8 cellular contexts compared by ENCODE assay signal in genomic region chr15:101652098-101652782, GRCh38. TPM values are rescaled to one million over a fixed set of nuclear protein-coding genes. Genes with fewer than 3 reads are reported as not detected.
A peak's percentile ranks its signal among the peaks of the same experiment; 100 is the strongest.
DNase-seq lines count a peak whose midpoint lies in the region; ATAC-seq and TF ChIP-seq lines count a peak whose summit lies in the region.

TSS of gene TM2D3 (minus strand) at chr15:101652381. CDS start at chr15:101652361, 20 bp downstream.

- peak within 1 kb of the TSS; percentile 74 to 98 (median 90) for H3K4me3 ChIP-seq in breast epithelium

- ATAC-seq in GM18867 (IDR thresholded peaks at IDR 0.05; ENCODE audit: unreplicated experiment) (peak; percentile 88), HG03103 (IDR thresholded peaks at IDR 0.05; ENCODE audit: low read depth, unreplicated experiment) (peak; percentile 83)

- no peaks in the 10 kb centered on the region for H3K9me3 ChIP-seq in breast epithelium

- peak within 1 kb of the TSS; percentile 96 for H3K27ac ChIP-seq in VCaP
- peak within 1 kb of the TSS; percentile 97 to 98 for H3K27ac ChIP-seq in breast epithelium

- H3K36me3 ChIP-seq in breast epithelium, result no peaks in the 10 kb centered on the region

- in situ Hi-C loops in ACHN (cut with HindIII; ENCODE audit: low pct_ligation_motif_present, low pct_unique_long_range_greater_than_20kb, low sequenced_read_pairs), result no loop called here

- peaks cover 0 to 15% of the 10 kb centered on the region in 2 donors for H3K4me1 ChIP-seq in breast epithelium

- TF ChIP-seq POLR2A in breast epithelium (IDR thresholded peaks at IDR 0.05), result peak; percentile 90

- TF ChIP-seq CTCF in VCaP (conservative IDR thresholded peaks at IDR 0.05) (peak; percentile 81), breast epithelium (IDR thresholded peaks at IDR 0.05) (peak; percentile 81 to 96 (median 94))

- intact Hi-C loops in breast epithelium (cut with DNase I; ENCODE audit: low total_unique reads), result no loop called here

- DNase-seq in ACHN (peak; percentile 90), NCI-H2196 (lab: John Stamatoyannopoulos, UW; ENCODE audit: unreplicated experiment) (peak; percentile 83), breast epithelium (ENCODE audit: low spot score in 2 of 2) (peak; percentile 87 to 92), iPS-NIHi7 (ENCODE audit: extremely low spot score) (peak; percentile 96), smooth muscle cell of the brain vasculature (ENCODE audit: low read depth, low spot score) (peak; percentile 72)

- H3K27me3 ChIP-seq in breast epithelium, result no peaks in the 10 kb centered on the region

RNA-seq across cellular contexts. Expression of gene TM2D3, which starts in this region (rescaled TPM):
- 10 to 100 TPM; 40.3 to 49.8 (median 46.2) TPM for total RNA-seq in breast epithelium

Comparison
In these comparisons a context has a peak if more than half of its experiments do, and no peak if none do; other contexts are left out.
1. Peak in every context shown above with its lines: DNase-seq, ATAC-seq, H3K4me3 ChIP-seq and H3K27ac ChIP-seq.